In the genomic region with DNA sequence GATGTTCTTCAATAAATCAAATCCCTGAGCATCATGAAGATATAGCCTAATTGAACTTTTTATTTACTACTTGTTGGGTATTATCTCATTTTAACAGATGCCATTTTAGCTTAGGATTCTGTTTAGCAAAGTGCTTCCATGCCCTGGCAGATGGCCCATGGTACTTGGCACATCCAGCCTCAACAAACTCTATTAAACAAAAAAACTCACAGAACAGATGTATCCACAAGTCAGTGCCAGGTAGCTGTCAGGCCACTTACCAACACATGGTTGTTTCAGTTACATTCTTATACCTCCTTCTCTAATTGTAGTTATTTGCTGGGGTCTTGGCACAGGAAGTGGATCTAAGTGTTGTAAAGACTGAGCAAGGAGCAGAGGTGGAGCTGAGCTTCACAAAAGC, we compare ENCODE assay signal across 20 cellular contexts. TPM values are rescaled to one million over a fixed set of nuclear protein-coding genes. Genes with fewer than 3 reads are reported as not detected.
"Had no signal": no experiment of that assay in that cellular context is flagged by ENCODE, and none has a peak within 500 bp of the region (broad histone marks: within the 10 kb centered on the region; RNA-seq: fewer than 3 reads in every experiment).

No MANE protein-coding gene starts in this region.

- H3K4me1 ChIP-seq: colonic mucosa, left ventricle myocardium inferior, transverse colon had no signal

- H3K4me3 ChIP-seq: colonic mucosa, left ventricle myocardium inferior, transverse colon had no signal

- H3K27me3 ChIP-seq: colonic mucosa had no signal

- H3K27ac ChIP-seq: colonic mucosa, left ventricle myocardium inferior, transverse colon had no signal

- DNase-seq: activated CD4-positive, alpha-beta T cell treated with anti-CD3 and anti-CD28 coated beads for 4 hours; activated CD4-positive, alpha-beta T cell treated with anti-CD3 and anti-CD28 coated beads, Interleukin-2, amount 50 U/mL, for 48 hours; activated CD4-positive, CD25-positive, alpha-beta regulatory T cell; activated CD8-positive, alpha-beta memory T cell treated with anti-CD3 and anti-CD28 coated beads, Interleukin-2, amount 50 U/mL, for 48 hours; activated naive CD4-positive, alpha-beta T cell; activated naive CD8-positive, alpha-beta T cell treated with anti-CD3 and anti-CD28 coated beads for 36 hours; activated T-cell treated with anti-CD3 and anti-CD28 coated beads, Interleukin-2, amount 50 U/mL, for 4 hours; colonic mucosa; foreskin melanocyte; hypothalamus; left ventricle myocardium inferior; naive thymus-derived CD4-positive, alpha-beta T cell; occipital lobe; posterior cingulate gyrus; small intestine; stimulated activated CD4-positive, alpha-beta T cell treated with anti-CD3 and anti-CD28 coated beads, Interleukin-2, amount 100 ng/mL, for 24 hours; stimulated activated naive B cell treated with anti-CD40 and anti-IgM and Interleukin-4, amounts not matched to agents 10 μg/mL and 1 μg/mL and 100 μg/mL, for 72 hours; T1000; transverse colon had no signal

- ATAC-seq: activated T-cell treated with anti-CD3 and anti-CD28 coated beads, Interleukin-2, amount 50 U/mL, for 4 hours; naive thymus-derived CD4-positive, alpha-beta T cell; sciatic nerve; stimulated activated naive B cell treated with anti-CD40 and anti-IgM and Interleukin-4, amounts not matched to agents 10 μg/mL and 1 μg/mL and 100 μg/mL, for 72 hours had no signal

- H3K36me3 ChIP-seq: colonic mucosa, left ventricle myocardium inferior, transverse colon had no signal

- H3K9me3 ChIP-seq: colonic mucosa, left ventricle myocardium inferior, transverse colon had no signal

RNA-seq across cellular contexts. Expression of gene GAD1, which starts 29.6 kb away (rescaled TPM):
- total RNA-seq: left ventricle myocardium inferior, transverse colon had no signal
- polyA plus RNA-seq: naive thymus-derived CD4-positive, alpha-beta T cell had no signal
